In genomic region chr5:141605523-141606277, GRCh38 we compare ENCODE assay signal across 8 cellular contexts. TPM values are rescaled to one million over a fixed set of nuclear protein-coding genes. Genes with fewer than 3 reads are reported as not detected.
DNase-seq lines count a peak whose midpoint lies in the region; ATAC-seq and FAIRE-seq lines count a peak whose summit lies in the region.

No MANE protein-coding gene starts in this region.

- DNase-seq in CMK (ENCODE audit: low read depth) (peak; percentile 85), Karpas-422 (peak; percentile 91), small intestine (peak; percentile 68), NCI-H69 (lab: John Stamatoyannopoulos, UW) (no peak), NCI-H1417 treated with DMSO at 0.1 percent for 48 hours (lab: John Stamatoyannopoulos, UW) (no peak)
- peak; percentile 80 for DNase-seq in activated CD4-positive, alpha-beta memory T cell treated with anti-CD3 and anti-CD28 coated beads for 36 hours

- H3K4me1 Mint-ChIP-seq in activated CD4-positive, alpha-beta memory T cell treated with anti-CD3 and anti-CD28 coated beads for 36 hours (ENCODE audit: low read depth): peaks cover 81% of the 10 kb centered on the region

- H4K20me1 ChIP-seq in Karpas-422 (ENCODE audit: insufficient read depth, low read depth, low read length): no peaks in the 10 kb centered on the region

- no peaks in the 10 kb centered on the region for H3K9me3 ChIP-seq in Karpas-422 (ENCODE audit: low read length)
- H3K9me3 ChIP-seq in esophagus (ENCODE audit: control insufficient read depth in 2 of 2, insufficient read depth in 1 of 2, low read depth in 1 of 2, low read length in 1 of 2): no peaks in the 10 kb centered on the region
- no peaks in the 10 kb centered on the region for H3K9me3 ChIP-seq in small intestine (ENCODE audit: control insufficient read depth, low read depth)

- peak overlapping the region; percentile 63 for H3K4me2 ChIP-seq in Karpas-422 (ENCODE audit: low read depth, low read length, poor library complexity, severe bottlenecking)

- intact Hi-C loops in activated CD4-positive, alpha-beta memory T cell treated with anti-CD3 and anti-CD28 coated beads for 36 hours (cut with micrococcal nuclease): loop anchor here (1.0 kb wide), 3 partner anchors 8 to 31 kb away; partner anchors contain the start of genes HDAC3 and RELL2

- no peaks in the 10 kb centered on the region for H3K9me2 ChIP-seq in Karpas-422 (replicated peaks; ENCODE audit: insufficient read depth, low read length)

- no peak for FAIRE-seq in small intestine (lab: Jason Lieb, UNC)

- H3K27ac Mint-ChIP-seq in activated CD4-positive, alpha-beta memory T cell treated with anti-CD3 and anti-CD28 coated beads for 36 hours: peak overlapping the region; percentile 97

- no peak overlapping the region for H2AFZ ChIP-seq in Karpas-422 (ENCODE audit: low read length)

- H3K27me3 ChIP-seq in Karpas-422 (ENCODE audit: low read length) (no peaks in the 10 kb centered on the region), esophagus (ENCODE audit: control insufficient read depth in 1 of 2, insufficient read depth in 2 of 2, low read length in 2 of 2) (no peaks in the 10 kb centered on the region), small intestine (ENCODE audit: control insufficient read depth in 2 of 2, insufficient read depth in 2 of 2, low read length in 2 of 2) (no peaks in the 10 kb centered on the region)

- H3K27ac ChIP-seq in Karpas-422 (ENCODE audit: low read length) (peak overlapping the region; percentile 87), esophagus (ENCODE audit: low read depth in 2 of 2, low read length in 1 of 2) (peak overlapping the region; percentile 42 to 80), small intestine (ENCODE audit: low read depth in 1 of 2, low read length in 1 of 2) (peak overlapping the region; percentile 32 to 71)

- H3K36me3 ChIP-seq in Karpas-422 (ENCODE audit: insufficient read depth, low read length): no peaks in the 10 kb centered on the region
- H3K36me3 ChIP-seq in esophagus (ENCODE audit: control insufficient read depth in 2 of 2, insufficient read depth in 2 of 2, low read length in 1 of 2): no peaks in the 10 kb centered on the region
- H3K36me3 ChIP-seq in small intestine (ENCODE audit: control insufficient read depth in 2 of 2, insufficient read depth in 2 of 2, low read length in 2 of 2): no peaks in the 10 kb centered on the region

- peaks cover 5% of the 10 kb centered on the region for H3K36me3 Mint-ChIP-seq in activated CD4-positive, alpha-beta memory T cell treated with anti-CD3 and anti-CD28 coated beads for 36 hours

- H3K4me1 ChIP-seq in Karpas-422 (ENCODE audit: low read length) (peaks cover 90% of the 10 kb centered on the region), esophagus (ENCODE audit: control insufficient read depth in 2 of 2, insufficient read depth in 2 of 2, low read length in 1 of 2) (no peaks in the 10 kb centered on the region), small intestine (ENCODE audit: control insufficient read depth in 2 of 2, insufficient read depth in 1 of 2, low read depth in 1 of 2, low read length in 1 of 2) (peaks cover 4 to 5% of the 10 kb centered on the region in 2 donors)

- peak overlapping the region; percentile 41 for H3K9ac ChIP-seq in Karpas-422 (ENCODE audit: low read length)

- no peaks in the 10 kb centered on the region for H3K27me3 Mint-ChIP-seq in activated CD4-positive, alpha-beta memory T cell treated with anti-CD3 and anti-CD28 coated beads for 36 hours

- peak; percentile 94 for ATAC-seq in GM21576 (IDR thresholded peaks at IDR 0.05; ENCODE audit: unreplicated experiment)

- CTCF ChIA-PET in activated CD4-positive, alpha-beta memory T cell treated with anti-CD3 and anti-CD28 coated beads for 36 hours (lab: Charles Lee): interaction anchor here (0.8 to 7.3 kb wide), 9 partner anchors 8 to 47 kb away, joined by 3 to 98 read pairs (median 7); partner anchors contain the start of genes DIAPH1, HDAC3 and RELL2

- H3K4me3 Mint-ChIP-seq in activated CD4-positive, alpha-beta memory T cell treated with anti-CD3 and anti-CD28 coated beads for 36 hours: peak overlapping the region; percentile 76

- no peaks in the 10 kb centered on the region for H3K9me3 Mint-ChIP-seq in activated CD4-positive, alpha-beta memory T cell treated with anti-CD3 and anti-CD28 coated beads for 36 hours

- H3K79me2 ChIP-seq in Karpas-422 (ENCODE audit: low read length): peaks cover 96% of the 10 kb centered on the region

- WGBS in esophagus, 2 donors: 59 to 71% methylated on average over 6 of the region's 6 CpGs
- 52 to 79% (median 55%) methylated on average over 6 of the region's 6 CpGs for WGBS in small intestine, 3 donors

- POLR2A ChIA-PET in activated CD4-positive, alpha-beta memory T cell treated with anti-CD3 and anti-CD28 coated beads for 36 hours (lab: Charles Lee): interaction anchor here (0.8 to 6.9 kb wide), 3 partner anchors 11 to 30 kb away, joined by 3 to 51 read pairs (median 6); partner anchors contain the start of genes DIAPH1, HDAC3 and RELL2

- peak overlapping the region; percentile 37 for H3K4me3 ChIP-seq in Karpas-422 (ENCODE audit: low read length)
- H3K4me3 ChIP-seq in esophagus (ENCODE audit: low read depth in 1 of 2, low read length in 2 of 2): no peak overlapping the region
- H3K4me3 ChIP-seq in small intestine (ENCODE audit: low read depth in 1 of 2, low read length in 2 of 2): no peak overlapping the region

RNA-seq across cellular contexts. Expression of gene DIAPH1, which starts 13.1 kb away (rescaled TPM):
- total RNA-seq in Karpas-422 (2014; rRNA removed; shearing (Covaris generic); ENCODE audit: low replicate concordance): 147 and 181 TPM in 2 replicates
- 100 to 1,000 TPM; 225 to 227 TPM for total RNA-seq in activated CD4-positive, alpha-beta memory T cell treated with anti-CD3 and anti-CD28 coated beads for 36 hours
- 10 to 100 TPM; 84.2 to 84.5 TPM for polyA plus RNA-seq in esophagus
- polyA plus RNA-seq in small intestine: 10 to 100 TPM; 58.4 to 97.3 (median 87.8) TPM

RNA-seq across cellular contexts. Expression of gene HDAC3, which starts 30.9 kb away (rescaled TPM):
- 96.0 and 128 TPM in 2 replicates for total RNA-seq in Karpas-422 (2014; rRNA removed; shearing (Covaris generic); ENCODE audit: low replicate concordance)
- 10 to 100 TPM; 65.2 to 71.5 TPM for total RNA-seq in activated CD4-positive, alpha-beta memory T cell treated with anti-CD3 and anti-CD28 coated beads for 36 hours
- polyA plus RNA-seq in esophagus (10 to 100 TPM; 38.9 to 46.3 TPM), small intestine (10 to 100 TPM; 39.0 to 56.2 (median 42.9) TPM)

RNA-seq across cellular contexts. Expression of gene RELL2, which starts 31.1 kb away (rescaled TPM):
- total RNA-seq in Karpas-422 (2014; rRNA removed; shearing (Covaris generic); ENCODE audit: low replicate concordance): 20.4 and 48.3 TPM in 2 replicates
- total RNA-seq in activated CD4-positive, alpha-beta memory T cell treated with anti-CD3 and anti-CD28 coated beads for 36 hours: 10 to 100 TPM; 17.8 to 17.9 TPM
- polyA plus RNA-seq in esophagus (1 to 10 TPM; 6.3 to 6.7 TPM), small intestine (1 to 10 TPM; 3.4 to 5.4 (median 4.3) TPM)

RNA-seq across cellular contexts. Expression of gene FCHSD1, which starts 45.5 kb away (rescaled TPM):
- total RNA-seq in Karpas-422 (2014; rRNA removed; shearing (Covaris generic); ENCODE audit: low replicate concordance): 14.6 and 19.3 TPM in 2 replicates
- 10 to 100 TPM; 40.1 to 46.0 TPM for total RNA-seq in activated CD4-positive, alpha-beta memory T cell treated with anti-CD3 and anti-CD28 coated beads for 36 hours
- 10 to 100 TPM; 10.3 to 16.2 TPM for polyA plus RNA-seq in esophagus
- polyA plus RNA-seq in small intestine: 10 to 100 TPM in 2 of 3 donors, 1 to 10 TPM in 1; 8.3 to 14.8 (median 12.4) TPM

Comparison
In these comparisons a context has a peak if more than half of its experiments do, and no peak if none do; other contexts are left out.
1. DNase-seq: peak in CMK (single experiment), Karpas-422 (single experiment), activated CD4-positive, alpha-beta memory T cell treated with anti-CD3 and anti-CD28 coated beads for 36 hours (single experiment) and small intestine (single experiment); none in NCI-H69 (single experiment) and NCI-H1417 treated with DMSO at 0.1 percent for 48 hours (single experiment).
2. Peak in every context shown above with its lines, with median percentiles within 50 percentile points of each other: H3K27ac ChIP-seq.